1 cellular context compared by ENCODE assay signal in genomic region chr6:25418463-25419052, GRCh38.
TF ChIP-seq lines count a peak whose summit lies in the region.

No MANE protein-coding gene starts in this region.

TF ChIP-seq in GM23338, 12 proteins besides CTCF, POLR2A, EP300 and RAD21 (continued from another document):
- TF ChIP-seq REST (IDR thresholded peaks at IDR 0.05; ENCODE audit: unreplicated experiment) = no peak
- TF ChIP-seq EZH2phosphoT487 (IDR thresholded peaks at IDR 0.05; ENCODE audit: unreplicated experiment) = no peak
- TF ChIP-seq ZNF331 (CRISPR knock-in tag; IDR thresholded peaks at IDR 0.05; ENCODE audit: low read depth) = no peak
- no peak for TF ChIP-seq ZNF114 (CRISPR knock-in tag; IDR thresholded peaks at IDR 0.05)
- TF ChIP-seq NANOG (IDR thresholded peaks at IDR 0.05; ENCODE audit: borderline replicate concordance) = no peak
- no peak for TF ChIP-seq STAT1 (IDR thresholded peaks at IDR 0.05; ENCODE audit: unreplicated experiment)
- no peak for TF ChIP-seq CREB1 (CRISPR knock-in tag; IDR thresholded peaks at IDR 0.05; ENCODE audit: low read depth)
- TF ChIP-seq, protein P1, sequence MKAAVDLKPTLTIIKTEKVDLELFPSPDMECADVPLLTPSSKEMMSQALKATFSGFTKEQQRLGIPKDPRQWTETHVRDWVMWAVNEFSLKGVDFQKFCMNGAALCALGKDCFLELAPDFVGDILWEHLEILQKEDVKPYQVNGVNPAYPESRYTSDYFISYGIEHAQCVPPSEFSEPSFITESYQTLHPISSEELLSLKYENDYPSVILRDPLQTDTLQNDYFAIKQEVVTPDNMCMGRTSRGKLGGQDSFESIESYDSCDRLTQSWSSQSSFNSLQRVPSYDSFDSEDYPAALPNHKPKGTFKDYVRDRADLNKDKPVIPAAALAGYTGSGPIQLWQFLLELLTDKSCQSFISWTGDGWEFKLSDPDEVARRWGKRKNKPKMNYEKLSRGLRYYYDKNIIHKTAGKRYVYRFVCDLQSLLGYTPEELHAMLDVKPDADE (IDR thresholded peaks at IDR 0.05) = no peak
